15 cellular contexts compared by ENCODE assay signal in genomic region chr19:53945441-53945840, GRCh38. TPM values are rescaled to one million over a fixed set of nuclear protein-coding genes. Genes with fewer than 3 reads are reported as not detected.
A peak's percentile ranks its signal among the peaks of the same experiment; 100 is the strongest.
DNase-seq lines count a peak whose midpoint lies in the region; ATAC-seq, FAIRE-seq and TF ChIP-seq lines count a peak whose summit lies in the region.
"Had no signal": no experiment of that assay in that cellular context is flagged by ENCODE, and none has a peak within 500 bp of the region (broad histone marks: within the 10 kb centered on the region; RNA-seq: fewer than 3 reads in every experiment).

No MANE protein-coding gene starts in this region.

- DNase-seq in HepG2 (ENCODE audit: low spot score) = no peak
- no peak for DNase-seq in right lobe of liver
- peak; percentile 55 for DNase-seq in SHP77 treated with DMSO at 0.1 percent for 48 hours (lab: John Stamatoyannopoulos, UW)
- DNase-seq in H1 (ENCODE audit: low read depth in 1 of 2, low spot score in 2 of 2) = peak in 1 of 2 experiments; percentile 58
- no peak for DNase-seq in NCI-H2081 (lab: John Stamatoyannopoulos, UW)
- DNase-seq in SKM-1 treated with dmso at 0.1 percent for 144 hours (lab: John Stamatoyannopoulos, UW; ENCODE audit: unreplicated experiment) = no peak
- no peak for DNase-seq in NAMALWA (ENCODE audit: low spot score)
- DNase-seq: kidney, NCI-H748 treated with DMSO at 0.1 percent for 48 hours had no signal

- H3K9me3 ChIP-seq in HepG2 (ENCODE audit: low read length) = no peaks in the 10 kb centered on the region
- no peaks in the 10 kb centered on the region for H3K9me3 ChIP-seq in right lobe of liver
- H3K9me3 ChIP-seq in H1 (ENCODE audit: insufficient read depth in 2 of 2, low read depth in 1 of 2, low read length in 1 of 2) = no peaks in the 10 kb centered on the region
- H3K9me3 ChIP-seq: neutrophil had no signal

- POLR2A ChIA-PET in HepG2 (lab: Yijun Ruan, JAX) = no interaction called here
- POLR2A ChIA-PET in H1 (lab: Charles Lee; ENCODE audit: partially characterized antibody) = interaction anchor here (0.9 to 2.2 kb wide), 11 partner anchors 10 to 163 kb away, joined by 3 to 10 read pairs (median 4); partner anchors contain the start of gene MYADM

- 0 out of 2 replicates have a peak, but pooled peaks cover 2% of the 10 kb centered on the region for H4K20me1 ChIP-seq in HepG2 (ENCODE audit: insufficient read depth, low read length)
- no peaks in the 10 kb centered on the region for H4K20me1 ChIP-seq in H1 (replicated peaks in 1 of 2; ENCODE audit: control insufficient read depth in 1 of 2, insufficient read depth in 2 of 2, low read length in 2 of 2)

- H3K4me3 ChIP-seq in HepG2 (replicated peaks in 1 of 3; ENCODE audit: insufficient read depth in 1 of 3, low read depth in 2 of 3, low read length in 3 of 3) (no peak overlapping the region), right lobe of liver (no peak overlapping the region), H1 (ENCODE audit: extremely low read depth in 1 of 4, insufficient read depth in 2 of 4, low read depth in 3 of 4, low read length in 4 of 4) (peak overlapping the region in 2 of 4 experiments; percentile 23 to 53; a peak in 4 of 8 replicates)

- 0% methylated on average over 9 of the region's 9 CpGs for WGBS in HepG2 (ENCODE audit: low lambda C conversion rate)
- WGBS in right lobe of liver (ENCODE audit: insufficient coverage, low coverage, low lambda C conversion rate, missing lambda C conversion rate) = 32% methylated on average over 8 of the region's 9 CpGs
- 31% methylated on average over 9 of the region's 9 CpGs; no CpG with 5 or more reads in 1 of the 2 experiments for WGBS in H1 (ENCODE audit: extremely low coverage in 1 of 2, insufficient coverage in 1 of 2, insufficient read length in 1 of 2, insufficient replicate concordance in 2 of 2, low coverage in 1 of 2, low lambda C conversion rate in 2 of 2, missing lambda C conversion rate in 1 of 2), 2 experiments

- CTCF ChIA-PET in HepG2 (lab: Yijun Ruan, JAX; ENCODE audit: low intra/inter-chr PET ratio, low total read pairs) = no interaction called here
- CTCF ChIA-PET in H1 (lab: Charles Lee; ENCODE audit: partially characterized antibody) = interaction anchor here (0.6 to 3.9 kb wide), 15 partner anchors 12 to 506 kb away, joined by 3 to 23 read pairs (median 4); no protein-coding TSS in a partner anchor

- no peaks in the 10 kb centered on the region for H3K79me2 ChIP-seq in HepG2 (ENCODE audit: insufficient read depth, low read length)
- no peaks in the 10 kb centered on the region for H3K79me2 ChIP-seq in H1 (ENCODE audit: control insufficient read depth in 1 of 2, insufficient read depth in 2 of 2, low read length in 2 of 2)

- H3K4me2 ChIP-seq in HepG2 (ENCODE audit: low read depth, low read length) (no peak overlapping the region), H1 (ENCODE audit: insufficient read depth in 1 of 2, low read depth in 2 of 2, low read length in 2 of 2) (peak overlapping the region; percentile 51 to 60)

- peaks cover 11% of the 10 kb centered on the region; the same call in 1 of the 2 replicates for H3K23me2 ChIP-seq in H1 (ENCODE audit: low read depth, low read length)

- in situ Hi-C loops in HepG2 (cut with HindIII; ENCODE audit: extremely low pct_ligation_motif_present, low pct_unique_long_range_greater_than_20kb) = no loop called here

- TF ChIP-seq RAD21 in HepG2 (CRISPR knock-in tag; IDR thresholded peaks at IDR 0.05) (no peak), H1 (IDR thresholded peaks at IDR 0.05 in 1 of 2, conservative IDR thresholded peaks at IDR 0.05 in 1 of 2; ENCODE audit: low read depth in 2 of 2, low read length in 2 of 2) (peak in 1 of 2 experiments; percentile 8; a peak in 1 of 4 replicates)

- H3K27ac ChIP-seq in HepG2 (ENCODE audit: extremely low read length, insufficient read depth, low read length) = no peak overlapping the region
- H3K27ac ChIP-seq in right lobe of liver = no peak overlapping the region
- H3K27ac ChIP-seq in H1 (ENCODE audit: low read depth, low read length) = no peak overlapping the region
- H3K27ac ChIP-seq: epithelial cell of prostate, neutrophil, VCaP had no signal

- H2AFZ ChIP-seq in HepG2 (ENCODE audit: low read length) = no peak overlapping the region
- no peak overlapping the region for H2AFZ ChIP-seq in H1 (ENCODE audit: low read length)

- no peak overlapping the region for H2BK5ac ChIP-seq in H1 (ENCODE audit: low read depth, low read length)

- H4K91ac ChIP-seq in H1 (replicated peaks; ENCODE audit: insufficient read length, low read length) = no peak overlapping the region

- no peak overlapping the region for H4K5ac ChIP-seq in H1 (ENCODE audit: insufficient read length, low read depth, low read length)

- no peak overlapping the region for H2AK5ac ChIP-seq in H1 (ENCODE audit: low read depth, low read length)

- H2BK12ac ChIP-seq in H1 (ENCODE audit: low read depth, low read length) = no peak overlapping the region

- H3K23ac ChIP-seq in H1 (ENCODE audit: insufficient read length) = no peak overlapping the region

- no peak overlapping the region for H3K56ac ChIP-seq in H1 (replicated peaks; ENCODE audit: insufficient read length, low read depth, low read length)

- TF ChIP-seq CTCF in HepG2 (CRISPR knock-in tag; IDR thresholded peaks at IDR 0.05) (no peak), right lobe of liver (IDR thresholded peaks at IDR 0.05) (no peak), H1 (IDR thresholded peaks at IDR 0.05; ENCODE audit: control extremely low read depth in 1 of 3, insufficient read depth in 1 of 3, low read depth in 1 of 3, low read length in 3 of 3) (no peak)

- H3K4me1 ChIP-seq in HepG2 (ENCODE audit: insufficient read depth, low read length) = no peaks in the 10 kb centered on the region
- H3K4me1 ChIP-seq in right lobe of liver = no peaks in the 10 kb centered on the region
- H3K4me1 ChIP-seq in H1 (replicated peaks in 1 of 4; ENCODE audit: control insufficient read depth in 3 of 4, insufficient read depth in 4 of 4, low read length in 3 of 4) = peaks cover 4 to 10% (median 7%) of the 10 kb centered on the region in 4 experiments; a peak in 6 of 7 replicates

- H2BK15ac ChIP-seq in H1 (ENCODE audit: low read length) = no peak overlapping the region

- TF ChIP-seq EP300 in HepG2 (IDR thresholded peaks at IDR 0.05; ENCODE audit: low read depth in 2 of 2, low read length in 2 of 2) = no peak
- TF ChIP-seq EP300 in HepG2 (CRISPR knock-in tag; IDR thresholded peaks at IDR 0.05; ENCODE audit: borderline replicate concordance) = no peak
- TF ChIP-seq EP300 in H1 (IDR thresholded peaks at IDR 0.05; ENCODE audit: borderline replicate concordance in 1 of 2, low read depth in 2 of 2, low read length in 2 of 2) = no peak

- no peaks in the 10 kb centered on the region for H3K79me1 ChIP-seq in H1 (ENCODE audit: low read depth, low read length)

- no peak overlapping the region for H4K8ac ChIP-seq in H1 (ENCODE audit: extremely low read depth, insufficient read depth, low read length)

- no peak overlapping the region for H3K4ac ChIP-seq in H1 (replicated peaks; ENCODE audit: insufficient read length, low read depth, low read length)

- FAIRE-seq in HepG2 (lab: Jason Lieb, UNC) = no peak
- peak; percentile 98 for FAIRE-seq in H1 (lab: Jason Lieb, UNC)
- FAIRE-seq: kidney had no signal

- intact Hi-C loops in HepG2 (cut with micrococcal nuclease; ENCODE audit: unreplicated experiment) (no loop called here), right lobe of liver (cut with DNase I) (no loop called here)

- no peak overlapping the region for H2BK120ac ChIP-seq in H1 (replicated peaks; ENCODE audit: low read depth, low read length)

- no peak overlapping the region for H3K18ac ChIP-seq in H1 (ENCODE audit: extremely low read depth, low read length)

- ATAC-seq in HepG2 = no peak
- no peak for ATAC-seq in right lobe of liver
- no peak for ATAC-seq in HG02870 (IDR thresholded peaks at IDR 0.05; ENCODE audit: unreplicated experiment)
- ATAC-seq: stimulated activated memory B cell treated with anti-CD40 and anti-IgM and Interleukin-4, amounts not matched to agents 10 μg/mL and 1 μg/mL and 100 μg/mL, for 72 hours had no signal

- TF ChIP-seq POLR2A in HepG2 (IDR thresholded peaks at IDR 0.05; ENCODE audit: insufficient read depth in 1 of 2, low read depth in 2 of 2, low read length in 2 of 2) (no peak), right lobe of liver (IDR thresholded peaks at IDR 0.05) (no peak), H1 (IDR thresholded peaks at IDR 0.05; ENCODE audit: control extremely low read depth in 1 of 2, low read depth in 2 of 2, low read length in 2 of 2) (no peak)

- peaks cover 0 to 31% of the 10 kb centered on the region in 2 experiments; a peak in 2 of 5 replicates for H3K27me3 ChIP-seq in HepG2 (ENCODE audit: control insufficient read depth in 1 of 2, insufficient read depth in 2 of 2, low read length in 2 of 2)
- peaks cover 0 to 5% of the 10 kb centered on the region in 2 donors for H3K27me3 ChIP-seq in right lobe of liver
- no peaks in the 10 kb centered on the region for H3K27me3 ChIP-seq in H1 (replicated peaks in 1 of 4; ENCODE audit: control insufficient read depth in 3 of 4, extremely low read depth in 1 of 4, insufficient read depth in 3 of 4, low read length in 3 of 4)

- H3K9ac ChIP-seq in HepG2 (ENCODE audit: insufficient read depth, low read depth, low read length) (no peak overlapping the region), H1 (replicated peaks in 1 of 4; ENCODE audit: extremely low read depth in 1 of 4, low read depth in 3 of 4, low read length in 3 of 4) (no peak overlapping the region)

- H3K14ac ChIP-seq in H1 (ENCODE audit: insufficient read length) = no peak overlapping the region

- BruUV-seq in HepG2 (replicated peaks; lab: Mats Ljungman, UMichigan) = no TSS peak

- H3K36me3 ChIP-seq in HepG2 (replicated peaks in 1 of 2; ENCODE audit: control insufficient read depth in 1 of 2, insufficient read depth in 2 of 2, low read length in 2 of 2) (no peaks in the 10 kb centered on the region), right lobe of liver (no peaks in the 10 kb centered on the region), H1 (ENCODE audit: control insufficient read depth in 2 of 4, insufficient read depth in 4 of 4, low read length in 3 of 4) (no peaks in the 10 kb centered on the region)
- H3K36me3 ChIP-seq: neutrophil had no signal

- H2BK20ac ChIP-seq in H1 (ENCODE audit: low read length) = no peak overlapping the region

RNA-seq across cellular contexts. Expression of gene CACNG8, which starts 17.3 kb away (rescaled TPM):
- not detected in 2 replicates for total RNA-seq in HepG2 (2016; rRNA removed; fragmentation: Illumina TruSeq; extraction: Trizol)
- not detected in 2 replicates for total RNA-seq in HepG2 (2016; cell fraction: cytosol; rRNA removed; fragmentation: Illumina TruSeq; extraction: Trizol; ENCODE audit: low read depth)
- total RNA-seq in HepG2 (2016; cell fraction: insoluble cytoplasmic fraction; rRNA removed; fragmentation: Illumina TruSeq; extraction: Trizol) = not detected in 2 replicates
- total RNA-seq in HepG2 (2016; cell fraction: membrane; rRNA removed; fragmentation: Illumina TruSeq; extraction: Trizol) = not detected in 2 replicates
- total RNA-seq in HepG2 (2016; cell fraction: nucleus; rRNA removed; fragmentation: Illumina TruSeq; extraction: Trizol) = not detected in 2 replicates
- not detected in 2 replicates for polyA plus RNA-seq in HepG2 (2011; rRNA removed)
- polyA plus RNA-seq in HepG2 (2011; cell fraction: cytosol; rRNA removed) = not detected in 2 replicates
- polyA plus RNA-seq in HepG2 (2011; cell fraction: nucleus; rRNA removed) = not detected in 2 replicates
- not detected in 2 replicates for polyA plus RNA-seq in HepG2 (2012)
- polyA plus RNA-seq in HepG2 (2016; cell fraction: cytosol; fragmentation: Illumina TruSeq; extraction: Trizol; ENCODE audit: low read depth) = not detected in 2 replicates
- polyA plus RNA-seq in HepG2 (2016; cell fraction: insoluble cytoplasmic fraction; fragmentation: Illumina TruSeq; extraction: Trizol; ENCODE audit: low read depth) = not detected in 2 replicates
- not detected in 2 replicates for polyA plus RNA-seq in HepG2 (2016; cell fraction: membrane; fragmentation: Illumina TruSeq; extraction: Trizol; ENCODE audit: low read depth)
- not detected in 2 replicates for polyA plus RNA-seq in HepG2 (2016; cell fraction: nucleus; fragmentation: Illumina TruSeq; extraction: Trizol; ENCODE audit: insufficient read depth, low read depth)
- polyA minus RNA-seq in HepG2 (2011; rRNA and poly(A)+ RNA removed; ENCODE audit: low replicate concordance) = 0.09 TPM in 1 of 2 replicates, not detected in the other
- not detected in 2 replicates for polyA minus RNA-seq in HepG2 (2011; cell fraction: cytosol; rRNA and poly(A)+ RNA removed)
- polyA minus RNA-seq in HepG2 (2011; cell fraction: nucleus; rRNA and poly(A)+ RNA removed) = not detected in 2 replicates
- under 1 TPM in 1 of 6 experiments, not detected in 5; 0.02 TPM for total RNA-seq in right lobe of liver
- 4.5 and 5.7 TPM in 2 replicates for total RNA-seq in H1 (2021; fragmentation: NEBNext Ultra II Directional; extraction: Animal tissue kit (Norgen Biotek cat#: 25700))
- polyA plus RNA-seq in H1 (2011; rRNA removed) = 0.41 and 0.93 TPM in 2 replicates
- 1.3 TPM for polyA plus RNA-seq in H1 (2011; cell fraction: cytosol; rRNA removed)
- 3.4 TPM for polyA plus RNA-seq in H1 (2011; cell fraction: nucleus; rRNA removed)
- 5.8 to 6.6 TPM (median 6.1 TPM) in 4 replicates for polyA plus RNA-seq in H1 (2012, experiment 1 of 2)
- 0.62 TPM for polyA plus RNA-seq in H1 (2012, experiment 2 of 2)
- 3.2 TPM for polyA plus RNA-seq in H1 (2013, experiment 1 of 2)
- 2.6 TPM for polyA plus RNA-seq in H1 (2013, experiment 2 of 2)
- polyA minus RNA-seq in H1 (2011; rRNA and poly(A)+ RNA removed) = 0.61 and 0.79 TPM in 2 replicates
- polyA minus RNA-seq in H1 (2011; cell fraction: cytosol; rRNA and poly(A)+ RNA removed) = 2.9 TPM
- polyA minus RNA-seq in H1 (2011; cell fraction: nucleus; rRNA and poly(A)+ RNA removed) = 2.9 TPM

RNA-seq across cellular contexts. Expression of gene CACNG7, which starts 36.4 kb away (rescaled TPM):
- total RNA-seq in HepG2 (2016; rRNA removed; fragmentation: Illumina TruSeq; extraction: Trizol) (not detected in 2 replicates), right lobe of liver (not detected)
- not detected in 2 replicates for total RNA-seq in HepG2 (2016; cell fraction: cytosol; rRNA removed; fragmentation: Illumina TruSeq; extraction: Trizol; ENCODE audit: low read depth)
- total RNA-seq in HepG2 (2016; cell fraction: insoluble cytoplasmic fraction; rRNA removed; fragmentation: Illumina TruSeq; extraction: Trizol) = not detected in 2 replicates
- total RNA-seq in HepG2 (2016; cell fraction: membrane; rRNA removed; fragmentation: Illumina TruSeq; extraction: Trizol) = not detected in 2 replicates
- not detected in 2 replicates for total RNA-seq in HepG2 (2016; cell fraction: nucleus; rRNA removed; fragmentation: Illumina TruSeq; extraction: Trizol)
- polyA plus RNA-seq in HepG2 (2011; rRNA removed) (not detected in 2 replicates), H1 (2011; rRNA removed) (69.8 and 127 TPM in 2 replicates)
- not detected in 2 replicates for polyA plus RNA-seq in HepG2 (2011; cell fraction: cytosol; rRNA removed)
- polyA plus RNA-seq in HepG2 (2011; cell fraction: nucleus; rRNA removed) = not detected in 2 replicates
- polyA plus RNA-seq in HepG2 (2012) = not detected in 2 replicates
- polyA plus RNA-seq in HepG2 (2016; cell fraction: cytosol; fragmentation: Illumina TruSeq; extraction: Trizol; ENCODE audit: low read depth) = not detected in 2 replicates
- not detected in 2 replicates for polyA plus RNA-seq in HepG2 (2016; cell fraction: insoluble cytoplasmic fraction; fragmentation: Illumina TruSeq; extraction: Trizol; ENCODE audit: low read depth)
- polyA plus RNA-seq in HepG2 (2016; cell fraction: membrane; fragmentation: Illumina TruSeq; extraction: Trizol; ENCODE audit: low read depth) = not detected in 2 replicates
- not detected in 2 replicates for polyA plus RNA-seq in HepG2 (2016; cell fraction: nucleus; fragmentation: Illumina TruSeq; extraction: Trizol; ENCODE audit: insufficient read depth, low read depth)
- not detected in 2 replicates for polyA minus RNA-seq in HepG2 (2011; rRNA and poly(A)+ RNA removed; ENCODE audit: low replicate concordance)
- not detected in 2 replicates for polyA minus RNA-seq in HepG2 (2011; cell fraction: cytosol; rRNA and poly(A)+ RNA removed)
- polyA minus RNA-seq in HepG2 (2011; cell fraction: nucleus; rRNA and poly(A)+ RNA removed) = not detected in 2 replicates
- 28.9 and 29.9 TPM in 2 replicates for total RNA-seq in H1 (2021; fragmentation: NEBNext Ultra II Directional; extraction: Animal tissue kit (Norgen Biotek cat#: 25700))
- polyA plus RNA-seq in H1 (2011; cell fraction: cytosol; rRNA removed) = 64.4 TPM
- polyA plus RNA-seq in H1 (2011; cell fraction: nucleus; rRNA removed) = 75.4 TPM
- polyA plus RNA-seq in H1 (2012, experiment 1 of 2) = 33.4 to 44.9 TPM (median 40.2 TPM) in 4 replicates
- 33.0 TPM for polyA plus RNA-seq in H1 (2012, experiment 2 of 2)
- polyA plus RNA-seq in H1 (2013, experiment 1 of 2) = 43.8 TPM
- 49.1 TPM for polyA plus RNA-seq in H1 (2013, experiment 2 of 2)
- 16.4 and 25.3 TPM in 2 replicates for polyA minus RNA-seq in H1 (2011; rRNA and poly(A)+ RNA removed)
- 32.9 TPM for polyA minus RNA-seq in H1 (2011; cell fraction: cytosol; rRNA and poly(A)+ RNA removed)
- polyA minus RNA-seq in H1 (2011; cell fraction: nucleus; rRNA and poly(A)+ RNA removed) = 19.4 TPM
- total RNA-seq: kidney had no signal

RNA-seq across cellular contexts. Expression of gene CACNG6, which starts 46.0 kb away (rescaled TPM):
- total RNA-seq in HepG2 (2016; rRNA removed; fragmentation: Illumina TruSeq; extraction: Trizol) (not detected in 2 replicates), right lobe of liver (not detected)
- total RNA-seq in HepG2 (2016; cell fraction: cytosol; rRNA removed; fragmentation: Illumina TruSeq; extraction: Trizol; ENCODE audit: low read depth) = not detected in 2 replicates
- not detected in 2 replicates for total RNA-seq in HepG2 (2016; cell fraction: insoluble cytoplasmic fraction; rRNA removed; fragmentation: Illumina TruSeq; extraction: Trizol)
- total RNA-seq in HepG2 (2016; cell fraction: membrane; rRNA removed; fragmentation: Illumina TruSeq; extraction: Trizol) = not detected in 2 replicates
- total RNA-seq in HepG2 (2016; cell fraction: nucleus; rRNA removed; fragmentation: Illumina TruSeq; extraction: Trizol) = not detected in 2 replicates
- polyA plus RNA-seq in HepG2 (2011; rRNA removed) (not detected in 2 replicates), H1 (2011; rRNA removed) (1.6 and 2.9 TPM in 2 replicates)
- 0.03 TPM in 1 of 2 replicates, not detected in the other for polyA plus RNA-seq in HepG2 (2011; cell fraction: cytosol; rRNA removed)
- not detected in 2 replicates for polyA plus RNA-seq in HepG2 (2011; cell fraction: nucleus; rRNA removed)
- not detected in 2 replicates for polyA plus RNA-seq in HepG2 (2012)
- polyA plus RNA-seq in HepG2 (2016; cell fraction: cytosol; fragmentation: Illumina TruSeq; extraction: Trizol; ENCODE audit: low read depth) = not detected in 2 replicates
- not detected in 2 replicates for polyA plus RNA-seq in HepG2 (2016; cell fraction: insoluble cytoplasmic fraction; fragmentation: Illumina TruSeq; extraction: Trizol; ENCODE audit: low read depth)
- not detected in 2 replicates for polyA plus RNA-seq in HepG2 (2016; cell fraction: membrane; fragmentation: Illumina TruSeq; extraction: Trizol; ENCODE audit: low read depth)
- polyA plus RNA-seq in HepG2 (2016; cell fraction: nucleus; fragmentation: Illumina TruSeq; extraction: Trizol; ENCODE audit: insufficient read depth, low read depth) = not detected in 2 replicates
- polyA minus RNA-seq in HepG2 (2011; rRNA and poly(A)+ RNA removed; ENCODE audit: low replicate concordance) = 0.14 TPM in 1 of 2 replicates, not detected in the other
- not detected in 2 replicates for polyA minus RNA-seq in HepG2 (2011; cell fraction: cytosol; rRNA and poly(A)+ RNA removed)
- not detected in 2 replicates for polyA minus RNA-seq in HepG2 (2011; cell fraction: nucleus; rRNA and poly(A)+ RNA removed)
- 1.2 and 1.4 TPM in 2 replicates for total RNA-seq in H1 (2021; fragmentation: NEBNext Ultra II Directional; extraction: Animal tissue kit (Norgen Biotek cat#: 25700))
- 1.8 TPM for polyA plus RNA-seq in H1 (2011; cell fraction: cytosol; rRNA removed)
- polyA plus RNA-seq in H1 (2011; cell fraction: nucleus; rRNA removed) = 4.3 TPM
- polyA plus RNA-seq in H1 (2012, experiment 1 of 2) = 1.1 to 1.9 TPM (median 1.5 TPM) in 4 replicates
- polyA plus RNA-seq in H1 (2012, experiment 2 of 2) = 0.81 TPM
- 2.3 TPM for polyA plus RNA-seq in H1 (2013, experiment 1 of 2)
- polyA plus RNA-seq in H1 (2013, experiment 2 of 2) = 2.1 TPM
- 0.22 and 0.25 TPM in 2 replicates for polyA minus RNA-seq in H1 (2011; rRNA and poly(A)+ RNA removed)
- polyA minus RNA-seq in H1 (2011; cell fraction: cytosol; rRNA and poly(A)+ RNA removed) = not detected
- 0.80 TPM for polyA minus RNA-seq in H1 (2011; cell fraction: nucleus; rRNA and poly(A)+ RNA removed)
- total RNA-seq: G401, kidney had no signal

Comparison
In these comparisons a context has a peak if more than half of its experiments do, and no peak if none do; other contexts are left out.
1. RNA of gene CACNG7, which starts 36.4 kb away (total RNA-seq): 28.9 to 29.9 TPM in H1; not detected in HepG2 and not detected in right lobe of liver; every median in the first group is over 10 times any median in the second.
2. Of the 41 proteins assayed by ChIP-seq in both HepG2 and H1: peak only in HepG2: none; only in H1: CEBPB, CREB1, MAX, SP1 and YY1; in both: SRF; in neither: 34; mixed calls (peak in some experiments, not most) for 1.